18 cellular contexts compared by ENCODE assay signal in genomic region chr6:56065408-56065807, GRCh38.
A peak's percentile ranks its signal among the peaks of the same experiment; 100 is the strongest.
DNase-seq lines count a peak whose midpoint lies in the region; ATAC-seq, FAIRE-seq and TF ChIP-seq lines count a peak whose summit lies in the region.
"Had no signal": no experiment of that assay in that cellular context is flagged by ENCODE, and none has a peak within 500 bp of the region (broad histone marks: within the 10 kb centered on the region; RNA-seq: fewer than 3 reads in every experiment).

No MANE protein-coding gene starts in this region.

- H3K4me1 ChIP-seq in Panc1 (ENCODE audit: control insufficient read depth, insufficient read depth, low read length): no peaks in the 10 kb centered on the region
- no peaks in the 10 kb centered on the region for H3K4me1 ChIP-seq in endothelial cell of umbilical vein (ENCODE audit: control insufficient read depth, extremely low read depth, insufficient read depth, low read length)
- H3K4me1 ChIP-seq in ovary (ENCODE audit: insufficient read depth): no peaks in the 10 kb centered on the region
- H3K4me1 ChIP-seq in ascending aorta: peaks cover 0 to 14% of the 10 kb centered on the region in 2 donors
- H3K4me1 ChIP-seq in vagina: no peaks in the 10 kb centered on the region
- H3K4me1 ChIP-seq: BLaER1 treated with 17β-estradiol and CSF1 and Interleukin-3, amounts not matched to agents 10 nM and 100 nM had no signal

- 0 out of 2 replicates have a peak, but pooled peaks have one; percentile 3 for TF ChIP-seq CTCF in Panc1 (IDR thresholded peaks at IDR 0.05)
- TF ChIP-seq CTCF in endothelial cell of umbilical vein (IDR thresholded peaks at IDR 0.05; ENCODE audit: extremely low read depth in 1 of 2, insufficient read depth in 1 of 2, low read depth in 1 of 2, low read length in 2 of 2): no peak
- TF ChIP-seq CTCF in ovary (IDR thresholded peaks at IDR 0.05): no peak
- no peak for TF ChIP-seq CTCF in ascending aorta (IDR thresholded peaks at IDR 0.05)
- no peak for TF ChIP-seq CTCF in vagina (IDR thresholded peaks at IDR 0.05)

- dilution Hi-C loops in endothelial cell of umbilical vein (cut with MboI; ENCODE audit: extremely low pct_ligation_motif_present, low sequenced_read_pairs): no loop called here

- in situ Hi-C loops in Panc1 (cut with HindIII; ENCODE audit: low pct_unique_long_range_greater_than_20kb, low sequenced_read_pairs): no loop called here

- TF ChIP-seq POLR2A in endothelial cell of umbilical vein (IDR thresholded peaks at IDR 0.05; ENCODE audit: low read depth, low read length) (no peak), ovary (IDR thresholded peaks at IDR 0.05) (no peak), vagina (IDR thresholded peaks at IDR 0.05) (no peak)

- no peak for ATAC-seq in Panc1
- ATAC-seq in GM21825 (IDR thresholded peaks at IDR 0.05; ENCODE audit: unreplicated experiment): no peak

- H3K4me2 ChIP-seq in endothelial cell of umbilical vein (ENCODE audit: insufficient read depth, low read length): no peak overlapping the region
- H3K4me2 ChIP-seq: BLaER1 treated with 17β-estradiol and CSF1 and Interleukin-3, amounts not matched to agents 10 nM and 100 nM had no signal

- intact Hi-C loops in Panc1 (cut with micrococcal nuclease; ENCODE audit: unreplicated experiment): no loop called here
- intact Hi-C loops in endothelial cell of umbilical vein (cut with micrococcal nuclease): no loop called here
- intact Hi-C loops in ovary (cut with DNase I): no loop called here
- intact Hi-C loops in ascending aorta (cut with DNase I): no loop called here
- intact Hi-C loops in vagina (cut with DNase I): no loop called here

- no peaks in the 10 kb centered on the region for H4K20me1 ChIP-seq in endothelial cell of umbilical vein (replicated peaks; ENCODE audit: control insufficient read depth, extremely low read depth, insufficient read depth, low read length)
- H4K20me1 ChIP-seq: BLaER1 treated with 17β-estradiol and CSF1 and Interleukin-3, amounts not matched to agents 10 nM and 100 nM had no signal

- CTCF ChIA-PET in Panc1 (lab: Charles Lee): no interaction called here
- CTCF ChIA-PET in endothelial cell of umbilical vein (lab: Charles Lee): interaction anchor here (1.2 kb wide), 1 partner anchor 12 kb away, joined by 3 read pairs; no protein-coding TSS in a partner anchor

- no peaks in the 10 kb centered on the region for H3K79me2 ChIP-seq in endothelial cell of umbilical vein (ENCODE audit: control insufficient read depth, insufficient read depth, low read length)

- BruUV-seq in Panc1 (replicated peaks; lab: Mats Ljungman, UMichigan) (no TSS peak), endothelial cell of umbilical vein (replicated peaks; lab: Mats Ljungman, UMichigan) (no TSS peak)

- POLR2A ChIA-PET in Panc1 (lab: Charles Lee): no interaction called here
- POLR2A ChIA-PET in endothelial cell of umbilical vein (lab: Charles Lee): no interaction called here

- H3K27me3 ChIP-seq in Panc1 (ENCODE audit: control insufficient read depth, insufficient read depth, low read length): no peaks in the 10 kb centered on the region
- H3K27me3 ChIP-seq in endothelial cell of umbilical vein (ENCODE audit: control insufficient read depth in 2 of 2, insufficient read depth in 2 of 2, low read length in 2 of 2): no peaks in the 10 kb centered on the region
- H3K27me3 ChIP-seq in ovary: no peaks in the 10 kb centered on the region
- H3K27me3 ChIP-seq in ascending aorta: no peaks in the 10 kb centered on the region
- no peaks in the 10 kb centered on the region for H3K27me3 ChIP-seq in vagina
- H3K27me3 ChIP-seq: BLaER1 treated with 17β-estradiol and CSF1 and Interleukin-3, amounts not matched to agents 10 nM and 100 nM had no signal

- no peaks in the 10 kb centered on the region for H3K9me1 ChIP-seq in endothelial cell of umbilical vein (replicated peaks; ENCODE audit: control insufficient read depth, extremely low read depth, insufficient read depth, low read length)

- H3K27ac ChIP-seq in Panc1 (ENCODE audit: low read length) (no peak overlapping the region), endothelial cell of umbilical vein (ENCODE audit: insufficient read depth, low read depth, low read length) (no peak overlapping the region), ovary (no peak overlapping the region), ascending aorta (no peak overlapping the region), vagina (no peak overlapping the region)
- H3K27ac ChIP-seq: BLaER1 treated with 17β-estradiol and CSF1 and Interleukin-3, amounts not matched to agents 10 nM and 100 nM; GM23248 had no signal

- no peak for FAIRE-seq in endothelial cell of umbilical vein (lab: Jason Lieb, UNC)

- no peak overlapping the region for H3K9ac ChIP-seq in endothelial cell of umbilical vein (replicated peaks; ENCODE audit: extremely low read depth, insufficient read depth, low read length)
- H3K9ac ChIP-seq: BLaER1 treated with 17β-estradiol and CSF1 and Interleukin-3, amounts not matched to agents 10 nM and 100 nM; GM23248 had no signal

- DNase-seq in ELR (ENCODE audit: low read depth) (peak; percentile 28), HPDE6-E6E7 (ENCODE audit: extremely low spot score) (peak; percentile 3), Panc1 (ENCODE audit: low read depth, low spot score) (no peak), endothelial cell of umbilical vein (ENCODE audit: low read depth, low spot score) (no peak), ovary (no peak), ascending aorta (ENCODE audit: low spot score in 2 of 2) (no peak), vagina (ENCODE audit: extremely low spot score in 2 of 2) (no peak)
- DNase-seq: ACHN; Calu3; CD4-positive, CD25-positive, alpha-beta regulatory T cell; DMS 273 treated with DMSO at 0.1 percent for 48 hours; DMS79 treated with DMSO at 0.1 percent for 48 hours; EL; GDM1; GM23248; H7 had no signal

- H3K4me3 ChIP-seq in Panc1 (ENCODE audit: low read depth in 2 of 2, low read length in 2 of 2) (no peak overlapping the region), endothelial cell of umbilical vein (replicated peaks in 1 of 3; ENCODE audit: insufficient read depth in 1 of 3, low read depth in 1 of 3, low read length in 3 of 3) (no peak overlapping the region), ovary (no peak overlapping the region), ascending aorta (no peak overlapping the region), vagina (no peak overlapping the region)
- H3K4me3 ChIP-seq: BLaER1 treated with 17β-estradiol and CSF1 and Interleukin-3, amounts not matched to agents 10 nM and 100 nM; GM23248 had no signal

- no peak overlapping the region for H2AFZ ChIP-seq in endothelial cell of umbilical vein (ENCODE audit: low read depth, low read length)
- H2AFZ ChIP-seq: GM23248 had no signal

- H3K36me3 ChIP-seq in Panc1 (ENCODE audit: control insufficient read depth, insufficient read depth, low read length): no peaks in the 10 kb centered on the region
- no peaks in the 10 kb centered on the region for H3K36me3 ChIP-seq in endothelial cell of umbilical vein (ENCODE audit: control insufficient read depth in 2 of 2, extremely low read depth in 1 of 2, insufficient read depth in 2 of 2, low read length in 2 of 2)
- H3K36me3 ChIP-seq in ovary: no peaks in the 10 kb centered on the region
- peaks cover 0 to 4% of the 10 kb centered on the region in 2 donors for H3K36me3 ChIP-seq in ascending aorta
- no peaks in the 10 kb centered on the region for H3K36me3 ChIP-seq in vagina
- H3K36me3 ChIP-seq: BLaER1 treated with 17β-estradiol and CSF1 and Interleukin-3, amounts not matched to agents 10 nM and 100 nM had no signal

- no peak for TF ChIP-seq EP300 in ovary (IDR thresholded peaks at IDR 0.05)

- H3K9me3 ChIP-seq in Panc1 (ENCODE audit: control insufficient read depth, insufficient read depth, low read depth, low read length) (no peaks in the 10 kb centered on the region), endothelial cell of umbilical vein (replicated peaks; ENCODE audit: control insufficient read depth, insufficient read depth, low read length) (no peaks in the 10 kb centered on the region), ovary (no peaks in the 10 kb centered on the region), ascending aorta (no peaks in the 10 kb centered on the region), vagina (no peaks in the 10 kb centered on the region)
- H3K9me3 ChIP-seq: BLaER1 treated with 17β-estradiol and CSF1 and Interleukin-3, amounts not matched to agents 10 nM and 100 nM had no signal

TF ChIP-seq in endothelial cell of umbilical vein, 7 proteins besides CTCF, POLR2A, EP300 and RAD21:
- peak; percentile 8 for TF ChIP-seq JUN (IDR thresholded peaks at IDR 0.05; ENCODE audit: borderline replicate concordance, insufficient read depth, insufficient read length, low read depth)
- TF ChIP-seq EZH2 (IDR thresholded peaks at IDR 0.05; ENCODE audit: borderline replicate concordance, low read depth, low read length, severe bottlenecking): no peak

Comparison
In these comparisons a context has a peak if more than half of its experiments do, and no peak if none do; other contexts are left out.
1. DNase-seq: peak in ELR (single experiment) and HPDE6-E6E7 (single experiment); none in Panc1 (single experiment), endothelial cell of umbilical vein (single experiment), ovary (0 of 5), ascending aorta (0 of 2) and vagina (0 of 2).